ENCODE assay signal across 10 cellular contexts in the genomic region with DNA sequence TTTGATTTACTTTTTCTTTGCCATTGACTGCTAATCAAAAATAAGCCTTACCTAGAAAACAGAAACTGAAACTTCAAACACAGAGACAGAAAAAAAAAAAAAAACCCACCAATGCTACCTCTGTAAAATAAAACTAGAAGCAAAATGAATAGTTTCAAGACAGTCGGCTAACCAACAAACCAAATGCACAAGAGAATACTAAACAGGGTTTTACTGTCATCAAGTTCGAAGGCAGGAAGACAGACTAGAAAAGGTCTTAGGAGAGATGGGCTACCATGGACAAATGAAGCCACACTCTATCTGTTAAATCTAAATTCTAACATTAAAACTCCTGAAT. TPM values are rescaled to one million over a fixed set of nuclear protein-coding genes. Genes with fewer than 3 reads are reported as not detected.
DNase-seq lines count a peak whose midpoint lies in the region; ATAC-seq and TF ChIP-seq lines count a peak whose summit lies in the region.
"Had no signal": no experiment of that assay in that cellular context is flagged by ENCODE, and none has a peak within 500 bp of the region (broad histone marks: within the 10 kb centered on the region; RNA-seq: fewer than 3 reads in every experiment).

No MANE protein-coding gene starts in this region.

- no peak for TF ChIP-seq EP300 in esophagus muscularis mucosa (IDR thresholded peaks at IDR 0.05)

- TF ChIP-seq POLR2A in esophagus muscularis mucosa (IDR thresholded peaks at IDR 0.05; ENCODE audit: low read depth) = no peak

- peaks cover 0 to 4% (median 2%) of the 10 kb centered on the region in 4 donors for H3K4me1 ChIP-seq in esophagus muscularis mucosa

- TF ChIP-seq CTCF in esophagus muscularis mucosa (IDR thresholded peaks at IDR 0.05) = no peak

- ATAC-seq in GM18499 (IDR thresholded peaks at IDR 0.05; ENCODE audit: insufficient read depth, unreplicated experiment) (peak; percentile 55), GM21447 (IDR thresholded peaks at IDR 0.05; ENCODE audit: unreplicated experiment) (peak; percentile 60), HG03439 (IDR thresholded peaks at IDR 0.05; ENCODE audit: unreplicated experiment) (peak; percentile 69)

- no peaks in the 10 kb centered on the region for H3K9me3 ChIP-seq in esophagus muscularis mucosa

- H3K27ac ChIP-seq in epithelial cell of prostate (peak overlapping the region; percentile 53), esophagus muscularis mucosa (replicated peaks in 1 of 4) (no peak overlapping the region)

- H3K27me3 ChIP-seq in esophagus muscularis mucosa = no peaks in the 10 kb centered on the region

- H3K36me3 ChIP-seq in esophagus muscularis mucosa = peaks cover 20 to 59% (median 46%) of the 10 kb centered on the region in 4 donors

- DNase-seq in epithelial cell of prostate (ENCODE audit: low read depth, low spot score) (no peak), esophagus muscularis mucosa (ENCODE audit: extremely low spot score) (no peak), KBM-7 (no peak), glomerular visceral epithelial cell (ENCODE audit: extremely low spot score) (no peak), AML-193 (lab: John Stamatoyannopoulos, UW) (no peak)
- DNase-seq: activated CD4-positive, alpha-beta T cell treated with anti-CD3 and anti-CD28 coated beads, Interleukin-2, amount 50 U/mL, for 1 hour; NCI-H1930 had no signal

- intact Hi-C loops in esophagus muscularis mucosa (cut with DNase I) = no loop called here

- 76% methylated on average over 2 of the region's 2 CpGs for WGBS in esophagus muscularis mucosa

- in situ Hi-C loops in KBM-7 (cut with MboI; ENCODE audit: low pct_unique_long_range_greater_than_20kb, low sequenced_read_pairs) = loop anchor here (25.0 kb wide), 1 partner anchor 512 kb away; a partner anchor contains a TSS

- H3K4me3 ChIP-seq in esophagus muscularis mucosa = no peak overlapping the region

RNA-seq across cellular contexts. Expression of a gene that starts 59.5 kb away (rescaled TPM):
- 10 to 100 TPM; 54.2 to 64.2 (median 55.6) TPM for total RNA-seq in esophagus muscularis mucosa
